ENCODE assay signal across 11 cellular contexts in the genomic region with DNA sequence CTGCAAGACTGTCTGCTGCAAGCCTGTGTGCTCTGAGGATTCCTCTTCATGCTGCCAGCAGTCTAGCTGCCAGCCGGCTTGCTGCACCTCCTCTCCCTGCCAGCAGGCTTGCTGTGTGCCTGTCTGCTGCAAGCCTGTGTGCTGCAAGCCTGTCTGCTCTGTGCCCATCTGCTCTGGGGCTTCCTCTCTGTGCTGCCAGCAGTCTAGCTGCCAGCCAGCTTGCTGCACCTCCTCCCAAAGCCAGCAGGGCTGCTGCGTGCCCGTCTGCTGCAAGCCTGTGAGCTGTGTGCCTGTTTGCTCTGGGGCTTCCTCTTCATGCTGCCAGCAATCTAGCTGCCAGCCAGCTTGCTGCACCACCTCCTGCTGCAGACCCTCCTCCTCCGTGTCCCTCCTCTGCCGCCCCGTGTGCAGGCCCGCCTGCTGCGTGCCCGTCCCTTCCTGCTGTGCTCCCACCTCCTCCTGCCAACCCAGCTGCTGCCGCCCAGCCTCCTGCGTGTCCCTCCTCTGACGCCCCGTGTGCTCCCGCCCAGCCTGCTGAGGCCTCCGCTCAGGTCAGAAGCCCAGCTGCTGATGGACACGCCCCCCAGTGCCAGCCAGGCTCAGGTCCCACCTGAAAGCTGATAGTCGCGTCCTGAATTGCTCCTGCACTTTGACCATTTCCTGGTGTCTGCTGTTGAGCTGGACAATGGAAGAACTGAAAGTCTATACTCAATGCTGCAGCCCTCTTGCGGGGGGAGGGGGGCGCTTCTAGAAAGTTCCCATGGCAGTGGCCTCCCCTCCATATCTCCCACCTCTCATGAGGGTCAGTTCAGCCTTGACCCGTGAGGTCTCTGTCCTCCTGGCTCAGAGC. TPM values are rescaled to one million over a fixed set of nuclear protein-coding genes. Genes with fewer than 3 reads are reported as not detected.
DNase-seq lines count a peak whose midpoint lies in the region; ATAC-seq, FAIRE-seq and TF ChIP-seq lines count a peak whose summit lies in the region.
"Had no signal": no experiment of that assay in that cellular context is flagged by ENCODE, and none has a peak within 500 bp of the region (broad histone marks: within the 10 kb centered on the region; RNA-seq: fewer than 3 reads in every experiment).

No MANE protein-coding gene starts in this region.

- ATAC-seq in lower lobe of right lung = no peak

- FAIRE-seq in astrocyte (lab: Jason Lieb, UNC) = no peak

- H3K27ac Mint-ChIP-seq in Caco-2 (ENCODE audit: unreplicated experiment) = no peak overlapping the region
- peak overlapping the region; percentile 58 for H3K27ac Mint-ChIP-seq in astrocyte (ENCODE audit: unreplicated experiment)
- H3K27ac Mint-ChIP-seq in activated naive CD4-positive, alpha-beta T cell treated with anti-CD3 and anti-CD28 coated beads, Interleukin-2, amount 10 ng/mL, durations not matched to agents 7 days and 5 days = no peak overlapping the region
- H3K27ac Mint-ChIP-seq: activated naive CD8-positive, alpha-beta T cell treated with anti-CD3 and anti-CD28 coated beads, Interleukin-2, amount 10 ng/mL, durations not matched to agents 7 days and 5 days had no signal

- H3K79me2 ChIP-seq in astrocyte (ENCODE audit: insufficient read depth, low read length) = no peaks in the 10 kb centered on the region
- no peaks in the 10 kb centered on the region for H3K79me2 ChIP-seq in Karpas-422 (ENCODE audit: low read length)

- H4K20me1 ChIP-seq in astrocyte (ENCODE audit: insufficient read depth, low read length) (no peaks in the 10 kb centered on the region), Karpas-422 (ENCODE audit: insufficient read depth, low read depth, low read length) (no peaks in the 10 kb centered on the region)
- H4K20me1 ChIP-seq: BLaER1 treated with 17β-estradiol and CSF1 and Interleukin-3, amounts not matched to agents 10 nM and 100 nM had no signal

- no peak overlapping the region for H3K4me2 ChIP-seq in astrocyte (ENCODE audit: low read length)
- no peak overlapping the region for H3K4me2 ChIP-seq in Karpas-422 (ENCODE audit: low read depth, low read length, poor library complexity, severe bottlenecking)
- H3K4me2 ChIP-seq: BLaER1 treated with 17β-estradiol and CSF1 and Interleukin-3, amounts not matched to agents 10 nM and 100 nM had no signal

- peak in 1 of 2 experiments; percentile 32 for DNase-seq in Caco-2
- DNase-seq in astrocyte (ENCODE audit: low read depth) = no peak
- peak; percentile 39 for DNase-seq in lower lobe of right lung
- no peak for DNase-seq in Karpas-422
- DNase-seq in activated naive CD4-positive, alpha-beta T cell treated with anti-CD3 and anti-CD28 coated beads, Interleukin-2, amount 10 ng/mL, durations not matched to agents 7 days and 5 days = no peak
- DNase-seq in stimulated activated CD4-positive, alpha-beta T cell treated with anti-CD3 and anti-CD28 coated beads, Interleukin-1b, Interleukin-23, amount 100 ng/mL, for 48 hours = no peak
- no peak for DNase-seq in stimulated activated CD4-positive, alpha-beta T cell treated with anti-CD3 and anti-CD28 coated beads, Interleukin-2, amount 100 ng/mL, for 48 hours
- DNase-seq: activated naive CD8-positive, alpha-beta T cell treated with anti-CD3 and anti-CD28 coated beads, Interleukin-2, amount 10 ng/mL, durations not matched to agents 7 days and 5 days; T1000 had no signal

- CTCF ChIA-PET in Caco-2 (lab: Charles Lee) (no interaction called here), HEK293 (lab: Yijun Ruan, JAX) (interaction anchor here (0.7 kb wide), 1 partner anchor 187 kb away, joined by 4 read pairs; no protein-coding TSS in a partner anchor)
- CTCF ChIA-PET in activated naive CD4-positive, alpha-beta T cell treated with anti-CD3 and anti-CD28 coated beads, Interleukin-2, amount 10 ng/mL, durations not matched to agents 7 days and 5 days (lab: Charles Lee) = interaction anchor here (0.7 to 1.0 kb wide), 3 partner anchors 38 to 157 kb away, joined by 3 read pairs; no protein-coding TSS in a partner anchor

- H3K9me3 ChIP-seq in Caco-2 = peaks cover 7% of the 10 kb centered on the region; the same call in 1 of the 2 replicates
- H3K9me3 ChIP-seq in HEK293 (ENCODE audit: control insufficient read depth, insufficient read depth, low read depth, low read length) = no peaks in the 10 kb centered on the region
- H3K9me3 ChIP-seq in astrocyte (ENCODE audit: insufficient read depth, low read depth, low read length) = peaks cover 14% of the 10 kb centered on the region
- peaks cover 17% of the 10 kb centered on the region for H3K9me3 ChIP-seq in lower lobe of right lung
- no peaks in the 10 kb centered on the region for H3K9me3 ChIP-seq in Karpas-422 (ENCODE audit: low read length)

- BruUV-seq in Caco-2 (replicated peaks; lab: Mats Ljungman, UMichigan) = no TSS peak

- no peak overlapping the region for H3K27ac ChIP-seq in HEK293 (ENCODE audit: extremely low read depth, low read depth, low read length)
- no peak overlapping the region for H3K27ac ChIP-seq in astrocyte (ENCODE audit: low read depth, low read length)
- H3K27ac ChIP-seq in lower lobe of right lung = no peak overlapping the region
- no peak overlapping the region for H3K27ac ChIP-seq in Karpas-422 (ENCODE audit: low read length)
- H3K27ac ChIP-seq: BLaER1 treated with 17β-estradiol and CSF1 and Interleukin-3, amounts not matched to agents 10 nM and 100 nM had no signal

- peaks cover 48% of the 10 kb centered on the region for H3K9me3 Mint-ChIP-seq in Caco-2 (ENCODE audit: unreplicated experiment)
- H3K9me3 Mint-ChIP-seq in astrocyte (ENCODE audit: unreplicated experiment) = peaks cover 29% of the 10 kb centered on the region
- H3K9me3 Mint-ChIP-seq in activated naive CD4-positive, alpha-beta T cell treated with anti-CD3 and anti-CD28 coated beads, Interleukin-2, amount 10 ng/mL, durations not matched to agents 7 days and 5 days = peaks cover 24% of the 10 kb centered on the region

- H3K36me3 Mint-ChIP-seq in Caco-2 (ENCODE audit: insufficient read depth, unreplicated experiment) (peaks cover under 1% of the 10 kb centered on the region), astrocyte (ENCODE audit: low read depth, unreplicated experiment) (peaks cover 6% of the 10 kb centered on the region)
- peaks cover 9% of the 10 kb centered on the region for H3K36me3 Mint-ChIP-seq in activated naive CD4-positive, alpha-beta T cell treated with anti-CD3 and anti-CD28 coated beads, Interleukin-2, amount 10 ng/mL, durations not matched to agents 7 days and 5 days
- H3K36me3 Mint-ChIP-seq: activated naive CD8-positive, alpha-beta T cell treated with anti-CD3 and anti-CD28 coated beads, Interleukin-2, amount 10 ng/mL, durations not matched to agents 7 days and 5 days had no signal

- H3K27me3 Mint-ChIP-seq in Caco-2 (ENCODE audit: insufficient read depth, unreplicated experiment) = no peaks in the 10 kb centered on the region
- peaks cover 11% of the 10 kb centered on the region for H3K27me3 Mint-ChIP-seq in astrocyte (ENCODE audit: low read depth, unreplicated experiment)
- peaks cover 37% of the 10 kb centered on the region for H3K27me3 Mint-ChIP-seq in activated naive CD4-positive, alpha-beta T cell treated with anti-CD3 and anti-CD28 coated beads, Interleukin-2, amount 10 ng/mL, durations not matched to agents 7 days and 5 days
- H3K27me3 Mint-ChIP-seq: activated naive CD8-positive, alpha-beta T cell treated with anti-CD3 and anti-CD28 coated beads, Interleukin-2, amount 10 ng/mL, durations not matched to agents 7 days and 5 days had no signal

- H3K4me3 Mint-ChIP-seq in Caco-2 (ENCODE audit: unreplicated experiment) (peak overlapping the region; percentile 47), astrocyte (ENCODE audit: unreplicated experiment) (no peak overlapping the region)
- no peak overlapping the region for H3K4me3 Mint-ChIP-seq in activated naive CD4-positive, alpha-beta T cell treated with anti-CD3 and anti-CD28 coated beads, Interleukin-2, amount 10 ng/mL, durations not matched to agents 7 days and 5 days
- H3K4me3 Mint-ChIP-seq: activated naive CD8-positive, alpha-beta T cell treated with anti-CD3 and anti-CD28 coated beads, Interleukin-2, amount 10 ng/mL, durations not matched to agents 7 days and 5 days had no signal

- TF ChIP-seq CTCF in Caco-2 (IDR thresholded peaks at IDR 0.05; ENCODE audit: insufficient read depth in 1 of 2, low read depth in 1 of 2, low read length in 1 of 2, severe bottlenecking in 1 of 2, unreplicated experiment in 1 of 2) (no peak), HEK293 (tag by site-specific recombination; IDR thresholded peaks at IDR 0.05) (0 out of 2 replicates have a peak, but pooled peaks have one; percentile 20), astrocyte (IDR thresholded peaks at IDR 0.05; ENCODE audit: insufficient read depth, low read depth, low read length) (no peak), lower lobe of right lung (IDR thresholded peaks at IDR 0.05) (no peak)

- H3K27me3 ChIP-seq in Caco-2 (replicated peaks; ENCODE audit: control insufficient read depth, insufficient read depth, low read length) = no peaks in the 10 kb centered on the region
- no peaks in the 10 kb centered on the region for H3K27me3 ChIP-seq in astrocyte (ENCODE audit: insufficient read depth, low read length)
- no peaks in the 10 kb centered on the region for H3K27me3 ChIP-seq in lower lobe of right lung (ENCODE audit: low read depth)
- no peaks in the 10 kb centered on the region for H3K27me3 ChIP-seq in Karpas-422 (ENCODE audit: low read length)
- H3K27me3 ChIP-seq: BLaER1 treated with 17β-estradiol and CSF1 and Interleukin-3, amounts not matched to agents 10 nM and 100 nM had no signal

- H3K9ac ChIP-seq in astrocyte (ENCODE audit: low read length) (no peak overlapping the region), Karpas-422 (ENCODE audit: low read length) (no peak overlapping the region)
- H3K9ac ChIP-seq: BLaER1 treated with 17β-estradiol and CSF1 and Interleukin-3, amounts not matched to agents 10 nM and 100 nM had no signal

- no peaks in the 10 kb centered on the region for H3K9me2 ChIP-seq in Karpas-422 (replicated peaks; ENCODE audit: insufficient read depth, low read length)

- H3K4me3 ChIP-seq in Caco-2 (ENCODE audit: low read depth, low read length) = no peak overlapping the region; the same call in 1 of the 2 replicates
- no peak overlapping the region for H3K4me3 ChIP-seq in HEK293 (ENCODE audit: low read depth, low read length)
- no peak overlapping the region for H3K4me3 ChIP-seq in astrocyte (ENCODE audit: insufficient read depth, low read depth, low read length)
- no peak overlapping the region for H3K4me3 ChIP-seq in lower lobe of right lung
- no peak overlapping the region for H3K4me3 ChIP-seq in Karpas-422 (ENCODE audit: low read length)
- H3K4me3 ChIP-seq: BLaER1 treated with 17β-estradiol and CSF1 and Interleukin-3, amounts not matched to agents 10 nM and 100 nM had no signal

- intact Hi-C loops in Caco-2 (cut with micrococcal nuclease; ENCODE audit: unreplicated experiment) = no loop called here
- intact Hi-C loops in lower lobe of right lung (cut with DNase I) = no loop called here

- H3K4me1 ChIP-seq in Caco-2 (no peaks in the 10 kb centered on the region), HEK293 (ENCODE audit: control insufficient read depth, insufficient read depth, low read length) (no peaks in the 10 kb centered on the region), astrocyte (ENCODE audit: insufficient read depth, low read length) (no peaks in the 10 kb centered on the region), lower lobe of right lung (no peaks in the 10 kb centered on the region), Karpas-422 (ENCODE audit: low read length) (no peaks in the 10 kb centered on the region)
- H3K4me1 ChIP-seq: BLaER1 treated with 17β-estradiol and CSF1 and Interleukin-3, amounts not matched to agents 10 nM and 100 nM had no signal

- H3K36me3 ChIP-seq in Caco-2 (ENCODE audit: control insufficient read depth, insufficient read depth, low read length) (no peaks in the 10 kb centered on the region), HEK293 (ENCODE audit: control insufficient read depth in 2 of 2, insufficient read depth in 1 of 2, low read length in 2 of 2) (no peaks in the 10 kb centered on the region), astrocyte (ENCODE audit: insufficient read depth, low read length) (no peaks in the 10 kb centered on the region), lower lobe of right lung (no peaks in the 10 kb centered on the region), Karpas-422 (ENCODE audit: insufficient read depth, low read length) (no peaks in the 10 kb centered on the region)

- H3K4me1 Mint-ChIP-seq in Caco-2 (ENCODE audit: low read depth, unreplicated experiment) = peaks cover 8% of the 10 kb centered on the region
- H3K4me1 Mint-ChIP-seq in astrocyte (ENCODE audit: low read depth, unreplicated experiment) = peaks cover 4% of the 10 kb centered on the region
- H3K4me1 Mint-ChIP-seq in activated naive CD4-positive, alpha-beta T cell treated with anti-CD3 and anti-CD28 coated beads, Interleukin-2, amount 10 ng/mL, durations not matched to agents 7 days and 5 days = no peaks in the 10 kb centered on the region
- H3K4me1 Mint-ChIP-seq: activated naive CD8-positive, alpha-beta T cell treated with anti-CD3 and anti-CD28 coated beads, Interleukin-2, amount 10 ng/mL, durations not matched to agents 7 days and 5 days had no signal

- no peak overlapping the region for H2AFZ ChIP-seq in astrocyte (ENCODE audit: low read depth, low read length)
- no peak overlapping the region for H2AFZ ChIP-seq in Karpas-422 (ENCODE audit: low read length)

- POLR2A ChIA-PET in Caco-2 (lab: Charles Lee) (no interaction called here), HEK293 (lab: Yijun Ruan, JAX) (no interaction called here)

RNA-seq across cellular contexts. Expression of a gene that starts 1.2 kb away (rescaled TPM):
- total RNA-seq in Caco-2 (2022) (not detected in 2 replicates), astrocyte (not detected in 2 replicates), lower lobe of right lung (not detected)
- not detected in 2 replicates for total RNA-seq in Karpas-422 (2014; rRNA removed; shearing (Covaris generic); ENCODE audit: low replicate concordance)
- total RNA-seq: activated naive CD8-positive, alpha-beta T cell treated with anti-CD3 and anti-CD28 coated beads, Interleukin-2, amount 10 ng/mL, durations not matched to agents 7 days and 5 days had no signal

RNA-seq across cellular contexts. Expression of a gene that starts 5.7 kb away (rescaled TPM):
- not detected in 2 replicates for total RNA-seq in Caco-2 (2022)
- total RNA-seq in astrocyte = not detected in 2 replicates
- total RNA-seq in lower lobe of right lung = not detected
- total RNA-seq in Karpas-422 (2014; rRNA removed; shearing (Covaris generic); ENCODE audit: low replicate concordance) = not detected in 2 replicates
- total RNA-seq: activated naive CD8-positive, alpha-beta T cell treated with anti-CD3 and anti-CD28 coated beads, Interleukin-2, amount 10 ng/mL, durations not matched to agents 7 days and 5 days had no signal

RNA-seq across cellular contexts. Expression of a gene that starts 16.1 kb away (rescaled TPM):
- total RNA-seq in Caco-2 (2022) (not detected in 2 replicates), astrocyte (not detected in 2 replicates), lower lobe of right lung (not detected)
- not detected in 2 replicates for total RNA-seq in Karpas-422 (2014; rRNA removed; shearing (Covaris generic); ENCODE audit: low replicate concordance)
- total RNA-seq: activated naive CD8-positive, alpha-beta T cell treated with anti-CD3 and anti-CD28 coated beads, Interleukin-2, amount 10 ng/mL, durations not matched to agents 7 days and 5 days had no signal

RNA-seq across cellular contexts. Expression of a gene that starts 17.6 kb away (rescaled TPM):
- total RNA-seq in Caco-2 (2022) (not detected in 2 replicates), astrocyte (not detected in 2 replicates), lower lobe of right lung (not detected)
- total RNA-seq in Karpas-422 (2014; rRNA removed; shearing (Covaris generic); ENCODE audit: low replicate concordance) = not detected in 2 replicates
- total RNA-seq: activated naive CD8-positive, alpha-beta T cell treated with anti-CD3 and anti-CD28 coated beads, Interleukin-2, amount 10 ng/mL, durations not matched to agents 7 days and 5 days had no signal

RNA-seq across cellular contexts. Expression of a gene that starts 23.4 kb away (rescaled TPM):
- total RNA-seq in Caco-2 (2022) = not detected in 2 replicates
- not detected in 2 replicates for total RNA-seq in astrocyte
- not detected for total RNA-seq in lower lobe of right lung
- not detected in 2 replicates for total RNA-seq in Karpas-422 (2014; rRNA removed; shearing (Covaris generic); ENCODE audit: low replicate concordance)
- total RNA-seq: activated naive CD8-positive, alpha-beta T cell treated with anti-CD3 and anti-CD28 coated beads, Interleukin-2, amount 10 ng/mL, durations not matched to agents 7 days and 5 days had no signal
